ENCODE assay signal across 8 cellular contexts in genomic region chr15:40108061-40108854, GRCh38. TPM values are rescaled to one million over a fixed set of nuclear protein-coding genes. Genes with fewer than 3 reads are reported as not detected.
DNase-seq lines count a peak whose midpoint lies in the region; ATAC-seq and TF ChIP-seq lines count a peak whose summit lies in the region.

No MANE protein-coding gene starts in this region.

- no peaks in the 10 kb centered on the region for H3K27me3 ChIP-seq in right cardiac atrium (ENCODE audit: control insufficient read depth, insufficient read depth)

- peak overlapping the region; percentile 85 for H3K4me3 ChIP-seq in right cardiac atrium (ENCODE audit: low read length)
- peak overlapping the region; percentile 94 for H3K4me3 ChIP-seq in retinal pigment epithelial cell (ENCODE audit: low read length)

- peak; percentile 4 to 6 for ATAC-seq in right cardiac atrium

- WGBS in right cardiac atrium: under 1% methylated on average over 47 of the region's 47 CpGs

- DNase-seq in NCI-H1417 (lab: John Stamatoyannopoulos, UW) (peak; percentile 11 to 57 (median 45)), NCI-H1417 treated with DMSO at 0.1 percent for 48 hours (lab: John Stamatoyannopoulos, UW) (no peak), HK-2 (ENCODE audit: unreplicated experiment) (peak; percentile 61), right cardiac atrium (peak; percentile 83 to 94 (median 92)), retinal pigment epithelial cell (ENCODE audit: low read depth) (no peak), GF-D8 (lab: John Stamatoyannopoulos, UW) (no peak), SHP77 treated with DMSO at 0.1 percent for 48 hours (lab: John Stamatoyannopoulos, UW) (no peak)
- DNase-seq in activated naive CD8-positive, alpha-beta T cell treated with anti-CD3 and anti-CD28 coated beads for 36 hours: no peak

- H3K27ac Mint-ChIP-seq in activated naive CD8-positive, alpha-beta T cell treated with anti-CD3 and anti-CD28 coated beads for 36 hours: peak overlapping the region; percentile 42

- H3K4me1 Mint-ChIP-seq in activated naive CD8-positive, alpha-beta T cell treated with anti-CD3 and anti-CD28 coated beads for 36 hours: peaks cover 49% of the 10 kb centered on the region

- TF ChIP-seq CTCF in retinal pigment epithelial cell (conservative IDR thresholded peaks at IDR 0.05; ENCODE audit: low read depth, low read length): no peak

- H3K27me3 Mint-ChIP-seq in activated naive CD8-positive, alpha-beta T cell treated with anti-CD3 and anti-CD28 coated beads for 36 hours: peaks cover 13% of the 10 kb centered on the region

- no peaks in the 10 kb centered on the region for H3K9me3 Mint-ChIP-seq in activated naive CD8-positive, alpha-beta T cell treated with anti-CD3 and anti-CD28 coated beads for 36 hours

- intact Hi-C loops in right cardiac atrium (cut with DNase I): loop anchor here in 3 of 4 donors (5.0 to 10.0 kb wide), 4 partner anchors 46 to 63 kb away; no protein-coding TSS in a partner anchor

- no peaks in the 10 kb centered on the region for H3K9me3 ChIP-seq in right cardiac atrium (ENCODE audit: control insufficient read depth, low read length)

- peak overlapping the region; percentile 82 for H3K4me3 Mint-ChIP-seq in activated naive CD8-positive, alpha-beta T cell treated with anti-CD3 and anti-CD28 coated beads for 36 hours

- H3K27ac ChIP-seq in right cardiac atrium (ENCODE audit: low read length): peak overlapping the region; percentile 65

- H3K4me1 ChIP-seq in right cardiac atrium (ENCODE audit: control insufficient read depth, insufficient read depth, low read length): peaks cover 31% of the 10 kb centered on the region

- H3K36me3 Mint-ChIP-seq in activated naive CD8-positive, alpha-beta T cell treated with anti-CD3 and anti-CD28 coated beads for 36 hours: peaks cover 2% of the 10 kb centered on the region

RNA-seq across cellular contexts. Expression of gene BMF, which starts 0.4 kb away (rescaled TPM):
- total RNA-seq in activated naive CD8-positive, alpha-beta T cell treated with anti-CD3 and anti-CD28 coated beads for 36 hours: 1 to 10 TPM; 5.1 to 5.4 TPM
- total RNA-seq in right cardiac atrium: 1 to 10 TPM; 3.0 to 9.9 (median 8.5) TPM
- 2.9 TPM for polyA plus RNA-seq in right cardiac atrium

RNA-seq across cellular contexts. Expression of gene BUB1B, which starts 52.6 kb away (rescaled TPM):
- 10 to 100 TPM; 62.3 to 70.6 TPM for total RNA-seq in activated naive CD8-positive, alpha-beta T cell treated with anti-CD3 and anti-CD28 coated beads for 36 hours
- total RNA-seq in right cardiac atrium: 1 to 10 TPM in 3 of 4 donors, not detected in 1; 1.4 to 1.8 (median 1.7) TPM
- 0.18 TPM for polyA plus RNA-seq in right cardiac atrium

Comparison
In these comparisons a context has a peak if more than half of its experiments do, and no peak if none do; other contexts are left out.
1. DNase-seq: peak in NCI-H1417 (3 of 3), HK-2 (single experiment) and right cardiac atrium (3 of 3); none in NCI-H1417 treated with DMSO at 0.1 percent for 48 hours (single experiment), activated naive CD8-positive, alpha-beta T cell treated with anti-CD3 and anti-CD28 coated beads for 36 hours (single experiment), retinal pigment epithelial cell (single experiment), GF-D8 (single experiment) and SHP77 treated with DMSO at 0.1 percent for 48 hours (single experiment).
2. RNA of gene BUB1B, which starts 52.6 kb away (total RNA-seq): 62.3 to 70.6 TPM in activated naive CD8-positive, alpha-beta T cell treated with anti-CD3 and anti-CD28 coated beads for 36 hours; 1.4 to 1.8 TPM in right cardiac atrium; every median in the first group is over 10 times any median in the second.